In the genomic region with DNA sequence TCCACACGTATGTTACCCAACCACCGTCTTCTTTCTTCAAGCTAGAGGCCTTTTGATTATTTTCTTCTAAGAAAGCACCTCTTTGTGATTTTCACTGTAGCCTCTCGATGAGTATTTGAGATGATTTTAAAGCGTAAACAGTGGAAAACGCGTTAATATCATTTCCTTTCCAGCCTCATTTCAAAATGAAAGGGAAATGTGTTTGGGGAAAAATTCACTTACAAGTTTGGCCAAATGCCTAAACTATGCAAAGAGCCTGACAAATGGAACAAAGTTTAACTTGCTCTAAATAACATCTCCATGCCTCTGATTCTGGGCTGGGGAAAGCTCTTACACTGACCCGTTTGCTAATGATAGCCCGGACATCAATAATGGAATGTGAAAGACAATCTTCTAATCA, we compare ENCODE assay signal across 6 cellular contexts. TPM values are rescaled to one million over a fixed set of nuclear protein-coding genes. Genes with fewer than 3 reads are reported as not detected.
"Had no signal": no experiment of that assay in that cellular context is flagged by ENCODE, and none has a peak within 500 bp of the region (broad histone marks: within the 10 kb centered on the region; RNA-seq: fewer than 3 reads in every experiment).

No MANE protein-coding gene starts in this region.

- H2AFZ ChIP-seq: GM23338 had no signal

- DNase-seq: H9, HCEC 1CT, IMR-90 had no signal

- H3K4me2 ChIP-seq: GM23338 had no signal

- H3K4me3 Mint-ChIP-seq: GM23338, H9 had no signal

- H3K4me3 ChIP-seq: GM23338, K562 had no signal

- ATAC-seq: GM23338, K562 had no signal

- H3K27ac Mint-ChIP-seq: GM23338 had no signal

RNA-seq across cellular contexts. Expression of gene HS3ST2, which starts 43.3 kb away (rescaled TPM):
- total RNA-seq: HT-29, IMR-90, K562 had no signal
- polyA plus RNA-seq: IMR-90, K562 had no signal
